ENCODE assay signal across 1 cellular context in genomic region chr12:55927588-55928502, GRCh38.
TF ChIP-seq lines count a peak whose summit lies in the region.

Gene PYM1, minus strand, starts transcription at chr12:55927894. Its CDS starts 133 bp downstream, at chr12:55927761.

TF ChIP-seq in K562, 482 proteins besides CTCF, POLR2A, EP300 and RAD21 (continued from another document):
- no peak for TF ChIP-seq ZNF318 (IDR thresholded peaks at IDR 0.05; ENCODE audit: borderline replicate concordance in 1 of 2, low read depth in 1 of 2)
- peak; percentile 29; the same call in 1 of the 2 replicates for TF ChIP-seq MGA (IDR thresholded peaks at IDR 0.05)
- TF ChIP-seq SRF (CRISPR knock-in tag; IDR thresholded peaks at IDR 0.05) = no peak
- no peak for TF ChIP-seq SP2 (IDR thresholded peaks at IDR 0.05; ENCODE audit: extremely low read depth, low read depth, low read length, poor library complexity, severe bottlenecking)
- no peak for TF ChIP-seq ZBTB8A (IDR thresholded peaks at IDR 0.05; ENCODE audit: partially characterized antibody)
- peak; percentile 75 for TF ChIP-seq POLR2H (tag; IDR thresholded peaks at IDR 0.05; ENCODE audit: low read depth)
- peak; percentile 61 for TF ChIP-seq PRDM10 (IDR thresholded peaks at IDR 0.05; ENCODE audit: partially characterized antibody)
- no peak for TF ChIP-seq BRF1 (IDR thresholded peaks at IDR 0.05; ENCODE audit: borderline replicate concordance, extremely low read depth, insufficient read length)
- no peak for TF ChIP-seq GTF2E2 (tag; IDR thresholded peaks at IDR 0.05)
- TF ChIP-seq TBP (optimal IDR thresholded peaks at IDR 0.05; ENCODE audit: low read depth, low read length) = peak; percentile 82
- TF ChIP-seq PML (IDR thresholded peaks at IDR 0.05; ENCODE audit: low read length) = peak; percentile 43; the same call in 1 of the 2 replicates
